25 cellular contexts compared by ENCODE assay signal in the genomic region with DNA sequence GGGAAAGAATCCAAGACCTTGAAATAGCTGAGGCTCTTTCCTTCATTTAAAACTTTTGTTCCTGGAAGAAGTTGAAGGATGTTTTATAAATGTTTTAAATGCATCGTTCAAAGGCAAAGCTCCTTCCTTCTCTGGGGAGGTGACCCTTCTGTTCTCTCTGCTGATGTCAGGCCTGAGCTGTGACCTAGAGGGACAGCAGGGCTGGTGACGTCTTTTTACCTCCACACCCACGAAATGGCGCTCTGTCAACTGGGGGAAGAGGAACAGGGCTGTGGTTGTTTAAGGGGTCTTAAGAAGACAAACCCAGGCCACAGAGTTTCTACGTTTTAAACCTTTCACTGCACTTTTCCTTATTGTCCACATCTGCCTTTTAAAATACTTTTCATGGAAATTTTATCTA.
"Had no signal": no experiment of that assay in that cellular context is flagged by ENCODE, and none has a peak within 500 bp of the region (broad histone marks: within the 10 kb centered on the region; RNA-seq: fewer than 3 reads in every experiment).

No MANE protein-coding gene starts in this region.

- H3K4me1 Mint-ChIP-seq: natural killer cell; neural crest cell; stimulated activated naive B cell treated with anti-CD40 and anti-IgM and Interleukin-4, amounts not matched to agents 10 μg/mL and 1 μg/mL and 100 μg/mL, for 72 hours had no signal

- H3K4me3 Mint-ChIP-seq: natural killer cell; neural crest cell; stimulated activated naive B cell treated with anti-CD40 and anti-IgM and Interleukin-4, amounts not matched to agents 10 μg/mL and 1 μg/mL and 100 μg/mL, for 72 hours; stimulated activated naive CD8-positive, alpha-beta T cell treated with anti-CD3 and anti-CD28 coated beads, Interleukin-15, Interleukin-2, amounts not matched to agents 100 ng/mL and 50 ng/mL, for 24 hours had no signal

- H3K27me3 Mint-ChIP-seq: stimulated activated naive B cell treated with anti-CD40 and anti-IgM and Interleukin-4, amounts not matched to agents 10 μg/mL and 1 μg/mL and 100 μg/mL, for 72 hours; stimulated activated naive CD8-positive, alpha-beta T cell treated with anti-CD3 and anti-CD28 coated beads, Interleukin-15, Interleukin-2, amounts not matched to agents 100 ng/mL and 50 ng/mL, for 24 hours had no signal

- H3K27ac Mint-ChIP-seq: natural killer cell; progenitor cell of endocrine pancreas; stimulated activated naive B cell treated with anti-CD40 and anti-IgM and Interleukin-4, amounts not matched to agents 10 μg/mL and 1 μg/mL and 100 μg/mL, for 72 hours; stimulated activated naive CD8-positive, alpha-beta T cell treated with anti-CD3 and anti-CD28 coated beads, Interleukin-15, Interleukin-2, amounts not matched to agents 100 ng/mL and 50 ng/mL, for 24 hours had no signal

- H3K36me3 ChIP-seq: esophagus muscularis mucosa, gastroesophageal sphincter, heart left ventricle, left lung, neutrophil, suprapubic skin, tibial artery, upper lobe of left lung had no signal

- DNase-seq: central memory CD4-positive, alpha-beta T cell; dorsolateral prefrontal cortex; effector CD4-positive, alpha-beta T cell; foreskin keratinocyte; heart left ventricle; left cardiac atrium; left lung; mesenchymal stem cell; natural killer cell; stimulated activated CD4-positive, alpha-beta T cell treated with anti-CD3 and anti-CD28 coated beads, Interleukin-15, amount 100 ng/mL, for 24 hours; stimulated activated CD4-positive, alpha-beta T cell treated with anti-CD3 and anti-CD28 coated beads, Interleukin-2, amount 100 ng/mL, for 48 hours; stimulated activated naive B cell treated with anti-CD40 and anti-IgM and Interleukin-4, amounts not matched to agents 10 μg/mL and 1 μg/mL and 100 μg/mL, for 72 hours; tibial artery; upper lobe of left lung had no signal

- H3K36me3 Mint-ChIP-seq: natural killer cell; stimulated activated naive B cell treated with anti-CD40 and anti-IgM and Interleukin-4, amounts not matched to agents 10 μg/mL and 1 μg/mL and 100 μg/mL, for 72 hours had no signal

- ATAC-seq: foreskin keratinocyte; gastroesophageal sphincter; heart left ventricle; left cardiac atrium; left lung; natural killer cell; stimulated activated naive B cell treated with anti-CD40 and anti-IgM and Interleukin-4, amounts not matched to agents 10 μg/mL and 1 μg/mL and 100 μg/mL, for 72 hours had no signal

- H3K9me3 Mint-ChIP-seq: natural killer cell; neural crest cell; stimulated activated naive CD8-positive, alpha-beta T cell treated with anti-CD3 and anti-CD28 coated beads, Interleukin-15, Interleukin-2, amounts not matched to agents 100 ng/mL and 50 ng/mL, for 24 hours had no signal

- H3K9me3 ChIP-seq: esophagus muscularis mucosa, gastroesophageal sphincter, heart left ventricle, left lung, neutrophil, suprapubic skin, tibial artery, upper lobe of left lung had no signal

- H3K4me3 ChIP-seq: dorsolateral prefrontal cortex, esophagus muscularis mucosa, gastroesophageal sphincter, heart left ventricle, hepatocyte, left lung, skin epidermis, suprapubic skin, tibial artery, upper lobe of left lung had no signal

- H3K27ac ChIP-seq: dorsolateral prefrontal cortex, epithelial cell of prostate, foreskin keratinocyte, heart left ventricle, hepatocyte, left lung, neutrophil, parathyroid adenoma, skin epidermis, suprapubic skin, tibial artery had no signal

- H3K27me3 ChIP-seq: esophagus muscularis mucosa, foreskin keratinocyte, gastroesophageal sphincter, heart left ventricle, hepatocyte, left lung, neutrophil, suprapubic skin, tibial artery, upper lobe of left lung had no signal

- H3K4me1 ChIP-seq: foreskin keratinocyte, left lung, parathyroid adenoma, tibial artery had no signal
